Comparison of ENCODE assay signal across 19 cellular contexts in the genomic region with DNA sequence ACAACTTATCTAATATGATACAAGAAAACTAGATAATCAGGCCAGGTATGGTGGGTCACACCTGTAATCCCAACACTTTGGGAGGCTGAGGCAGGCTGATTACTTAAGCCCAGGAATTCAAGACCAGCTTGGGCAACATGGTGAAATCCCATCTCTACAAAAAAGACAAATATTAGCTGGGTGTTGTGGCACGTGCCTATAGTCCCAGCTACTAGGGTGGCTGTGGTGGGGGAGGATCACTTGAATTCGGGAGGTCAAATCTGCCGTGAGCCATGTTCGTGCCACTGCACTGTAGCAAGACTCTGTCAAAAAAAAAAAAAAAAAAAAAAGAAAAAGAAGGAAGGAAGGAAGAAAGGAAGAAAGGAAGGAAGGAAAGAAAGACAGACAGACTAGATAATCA. TPM values are rescaled to one million over a fixed set of nuclear protein-coding genes. Genes with fewer than 3 reads are reported as not detected.
DNase-seq lines count a peak whose midpoint lies in the region; ATAC-seq lines count a peak whose summit lies in the region.
"Had no signal": no experiment of that assay in that cellular context is flagged by ENCODE, and none has a peak within 500 bp of the region (broad histone marks: within the 10 kb centered on the region; RNA-seq: fewer than 3 reads in every experiment).

No MANE protein-coding gene starts in this region.

- peaks cover 21% of the 10 kb centered on the region for H3K4me1 Mint-ChIP-seq in activated T-cell treated with anti-CD3 and anti-CD28 coated beads, Interleukin-2, amount 50 U/mL, for 24 hours (ENCODE audit: low read depth)
- H3K4me1 Mint-ChIP-seq in central memory CD8-positive, alpha-beta T cell, result peaks cover 21% of the 10 kb centered on the region
- H3K4me1 Mint-ChIP-seq: H9 had no signal

- H3K4me2 ChIP-seq in Karpas-422 (ENCODE audit: low read depth, low read length, poor library complexity, severe bottlenecking), result peak overlapping the region; percentile 47
- H3K4me2 ChIP-seq: BLaER1 had no signal

- no peaks in the 10 kb centered on the region for H3K9me2 ChIP-seq in Karpas-422 (replicated peaks; ENCODE audit: insufficient read depth, low read length)

- 0 out of 2 replicates have a peak overlapping the region, but pooled peaks have one; percentile 26 for H2AFZ ChIP-seq in Karpas-422 (ENCODE audit: low read length)

- no peaks in the 10 kb centered on the region for H3K27me3 Mint-ChIP-seq in activated T-cell treated with anti-CD3 and anti-CD28 coated beads, Interleukin-2, amount 50 U/mL, for 24 hours
- H3K27me3 Mint-ChIP-seq in central memory CD8-positive, alpha-beta T cell, result no peaks in the 10 kb centered on the region

- no peak overlapping the region for H3K27ac ChIP-seq in Karpas-422 (ENCODE audit: low read length)
- H3K27ac ChIP-seq: BLaER1, HL-60, SK-N-MC had no signal

- H3K36me3 ChIP-seq in Karpas-422 (ENCODE audit: insufficient read depth, low read length), result no peaks in the 10 kb centered on the region
- H3K36me3 ChIP-seq: BLaER1 had no signal

- no peak for DNase-seq in activated T-cell treated with anti-CD3 and anti-CD28 coated beads, Interleukin-2, amount 50 U/mL, for 24 hours
- no peak for DNase-seq in activated T-cell treated with anti-CD3 and anti-CD28 coated beads, Interleukin-2, amount 50 U/mL, for 1 hour
- DNase-seq in Karpas-422 (no peak), DMS 273 treated with DMSO at 0.1 percent for 48 hours (lab: John Stamatoyannopoulos, UW) (no peak), SKM-1 (lab: John Stamatoyannopoulos, UW; ENCODE audit: unreplicated experiment) (no peak)
- DNase-seq in central memory CD8-positive, alpha-beta T cell (ENCODE audit: low spot score in 2 of 2), result no peak
- no peak for DNase-seq in stimulated activated CD8-positive, alpha-beta memory T cell treated with anti-CD3 and anti-CD28 coated beads, Interleukin-4, amount 100 ng/mL, for 48 hours
- DNase-seq: CD8-positive, alpha-beta T cell; DMS79; H9; NCI-H1436 treated with DMSO at 0.1 percent for 48 hours; NCI-H2081 treated with DMSO at 0.1 percent for 48 hours; NCI-H524; Right ventricle myocardium superior had no signal

- no peaks in the 10 kb centered on the region for H3K36me3 Mint-ChIP-seq in activated T-cell treated with anti-CD3 and anti-CD28 coated beads, Interleukin-2, amount 50 U/mL, for 24 hours (ENCODE audit: low read depth)
- H3K36me3 Mint-ChIP-seq in central memory CD8-positive, alpha-beta T cell (ENCODE audit: insufficient read depth), result peaks cover 2% of the 10 kb centered on the region
- H3K36me3 Mint-ChIP-seq: CD8-positive, alpha-beta T cell had no signal

- no peak overlapping the region for H3K9ac ChIP-seq in Karpas-422 (ENCODE audit: low read length)
- H3K9ac ChIP-seq: BLaER1 had no signal

- H4K20me1 ChIP-seq in Karpas-422 (ENCODE audit: insufficient read depth, low read depth, low read length), result no peaks in the 10 kb centered on the region
- H4K20me1 ChIP-seq: BLaER1 had no signal

- H3K9me3 ChIP-seq in Karpas-422 (ENCODE audit: low read length), result peaks cover 3% of the 10 kb centered on the region; the same call in 1 of the 2 replicates
- H3K9me3 ChIP-seq: BLaER1 had no signal

- H3K79me2 ChIP-seq in Karpas-422 (ENCODE audit: low read length), result no peaks in the 10 kb centered on the region

- no peaks in the 10 kb centered on the region for H3K9me3 Mint-ChIP-seq in activated T-cell treated with anti-CD3 and anti-CD28 coated beads, Interleukin-2, amount 50 U/mL, for 24 hours
- H3K9me3 Mint-ChIP-seq in central memory CD8-positive, alpha-beta T cell, result no peaks in the 10 kb centered on the region
- H3K9me3 Mint-ChIP-seq: CD8-positive, alpha-beta T cell had no signal

- peak overlapping the region; percentile 71 for H3K4me3 Mint-ChIP-seq in activated T-cell treated with anti-CD3 and anti-CD28 coated beads, Interleukin-2, amount 50 U/mL, for 24 hours
- H3K4me3 Mint-ChIP-seq in central memory CD8-positive, alpha-beta T cell, result peak overlapping the region; percentile 1
- H3K4me3 Mint-ChIP-seq: H9 had no signal

- peaks cover 21% of the 10 kb centered on the region for H3K4me1 ChIP-seq in Karpas-422 (ENCODE audit: low read length)
- H3K4me1 ChIP-seq: BLaER1 had no signal

- H3K27ac Mint-ChIP-seq in activated T-cell treated with anti-CD3 and anti-CD28 coated beads, Interleukin-2, amount 50 U/mL, for 24 hours, result peak overlapping the region; percentile 55
- peak overlapping the region; percentile 88 for H3K27ac Mint-ChIP-seq in central memory CD8-positive, alpha-beta T cell (ENCODE audit: low read depth)
- H3K27ac Mint-ChIP-seq: CD8-positive, alpha-beta T cell had no signal

- H3K27me3 ChIP-seq in Karpas-422 (ENCODE audit: low read length), result no peaks in the 10 kb centered on the region
- H3K27me3 ChIP-seq: BLaER1 had no signal

- peak; percentile 2 for ATAC-seq in GM18907 (IDR thresholded peaks at IDR 0.05; ENCODE audit: unreplicated experiment)
- ATAC-seq in central memory CD8-positive, alpha-beta T cell (replicated peaks; ENCODE audit: extremely low read depth, poor library complexity, severe bottlenecking), result no peak

- no peak overlapping the region for H3K4me3 ChIP-seq in Karpas-422 (ENCODE audit: low read length)
- H3K4me3 ChIP-seq: BLaER1, K562, SK-N-MC had no signal

RNA-seq across cellular contexts. Expression of a gene that starts 27.0 kb away (rescaled TPM):
- total RNA-seq in Karpas-422 (2014; rRNA removed; shearing (Covaris generic); ENCODE audit: low replicate concordance), result 48.2 and 58.4 TPM in 2 replicates

RNA-seq across cellular contexts. Expression of a gene that starts 27.1 kb away (rescaled TPM):
- 115 and 174 TPM in 2 replicates for total RNA-seq in Karpas-422 (2014; rRNA removed; shearing (Covaris generic); ENCODE audit: low replicate concordance)
